12 cellular contexts compared by ENCODE assay signal in the genomic region with DNA sequence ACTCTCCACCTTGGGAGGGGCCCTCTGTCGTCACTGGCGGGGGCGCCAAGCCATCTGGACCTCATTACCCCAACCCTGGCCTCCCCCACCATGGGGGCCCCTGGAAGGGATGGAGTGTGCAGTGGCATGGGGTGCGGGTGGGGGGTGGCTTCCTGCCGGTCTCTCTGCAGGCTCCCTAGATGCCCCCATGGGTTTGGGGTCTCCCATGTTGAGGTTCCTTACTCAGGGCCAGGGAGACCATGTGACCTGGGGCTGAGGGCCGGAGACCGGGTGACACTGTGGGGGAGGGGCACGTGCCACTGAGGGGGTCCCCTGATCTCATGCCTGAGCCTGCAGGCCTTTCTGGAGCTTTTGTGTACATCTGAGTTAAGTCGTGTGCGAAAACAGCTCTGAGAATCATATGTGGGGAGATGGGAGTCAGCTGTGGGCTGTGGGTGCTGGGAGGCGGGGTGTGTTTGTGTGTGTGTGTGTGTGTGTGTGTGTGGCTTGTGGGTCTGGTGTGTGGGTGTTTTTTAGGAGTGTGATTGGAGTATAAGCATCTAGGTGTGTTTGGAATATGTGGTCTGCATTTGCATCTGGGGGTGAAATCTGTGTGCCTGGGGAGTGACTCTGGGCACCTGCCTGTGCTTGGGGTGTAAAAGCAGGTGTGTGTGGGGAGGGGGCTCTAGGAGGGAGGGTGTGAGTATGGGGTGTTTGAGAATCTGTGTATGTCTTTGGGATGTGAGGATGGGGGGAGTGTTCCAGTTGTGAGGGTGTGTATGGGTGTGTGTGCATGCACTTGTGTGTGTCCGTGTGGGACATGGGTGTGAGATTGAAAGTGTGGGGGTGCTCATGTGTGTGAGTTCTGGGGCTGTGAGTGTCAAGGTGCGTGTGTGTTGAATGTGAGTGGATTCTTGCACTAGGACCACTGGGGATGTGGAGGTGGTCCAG. TPM values are rescaled to one million over a fixed set of nuclear protein-coding genes. Genes with fewer than 3 reads are reported as not detected.
DNase-seq lines count a peak whose midpoint lies in the region; ATAC-seq, FAIRE-seq and TF ChIP-seq lines count a peak whose summit lies in the region.
"Had no signal": no experiment of that assay in that cellular context is flagged by ENCODE, and none has a peak within 500 bp of the region (broad histone marks: within the 10 kb centered on the region; RNA-seq: fewer than 3 reads in every experiment).

No MANE protein-coding gene starts in this region.

- DNase-seq in GM03348 (ENCODE audit: low spot score) (peak; percentile 56), astrocyte (ENCODE audit: low read depth) (no peak), heart right ventricle (peak; percentile 48 to 52), sigmoid colon (peak; percentile 75), SW480 (ENCODE audit: low spot score) (no peak), cerebellum (ENCODE audit: low spot score) (no peak), NCI-H1417 treated with DMSO at 0.1 percent for 48 hours (lab: John Stamatoyannopoulos, UW) (no peak)
- DNase-seq: COR-L47, NCI-H524 treated with DMSO at 0.1 percent for 48 hours had no signal

- peak; percentile 4 to 35 (median 16) for ATAC-seq in heart right ventricle
- no peak for ATAC-seq in HG03139 (IDR thresholded peaks at IDR 0.05; ENCODE audit: unreplicated experiment)
- ATAC-seq: esophagus mucosa had no signal

- H3K4me2 ChIP-seq in astrocyte (ENCODE audit: low read length) = peak overlapping the region; percentile 45

- TF ChIP-seq CTCF in astrocyte (IDR thresholded peaks at IDR 0.05; ENCODE audit: insufficient read depth, low read depth, low read length) = no peak
- TF ChIP-seq CTCF in heart right ventricle (IDR thresholded peaks at IDR 0.05) = no peak
- TF ChIP-seq CTCF in sigmoid colon (IDR thresholded peaks at IDR 0.05) = no peak

- H3K4me1 ChIP-seq in astrocyte (ENCODE audit: insufficient read depth, low read length) (peaks cover 31% of the 10 kb centered on the region), heart right ventricle (peaks cover 7 to 38% (median 18%) of the 10 kb centered on the region in 9 donors), sigmoid colon (peaks cover 0 to 15% (median 12%) of the 10 kb centered on the region in 4 donors)

- peak overlapping the region; percentile 71 for H3K27ac Mint-ChIP-seq in astrocyte (ENCODE audit: unreplicated experiment)

- peaks cover 14% of the 10 kb centered on the region for H3K4me1 Mint-ChIP-seq in astrocyte (ENCODE audit: low read depth, unreplicated experiment)

- H3K27me3 ChIP-seq in astrocyte (ENCODE audit: insufficient read depth, low read length) = no peaks in the 10 kb centered on the region
- H3K27me3 ChIP-seq in heart right ventricle = no peaks in the 10 kb centered on the region
- H3K27me3 ChIP-seq in sigmoid colon = peaks cover 0 to 16% (median 6%) of the 10 kb centered on the region in 3 donors
- H3K27me3 ChIP-seq: SJSA1 had no signal

- H3K36me3 ChIP-seq in astrocyte (ENCODE audit: insufficient read depth, low read length) (no peaks in the 10 kb centered on the region), heart right ventricle (peaks cover 0 to 4% (median 0%) of the 10 kb centered on the region in 9 donors), sigmoid colon (no peaks in the 10 kb centered on the region)
- H3K36me3 ChIP-seq: SJSA1 had no signal

- no peaks in the 10 kb centered on the region for H4K20me1 ChIP-seq in astrocyte (ENCODE audit: insufficient read depth, low read length)

- no peaks in the 10 kb centered on the region for H3K27me3 Mint-ChIP-seq in astrocyte (ENCODE audit: low read depth, unreplicated experiment)

- peaks cover 21% of the 10 kb centered on the region for H3K36me3 Mint-ChIP-seq in astrocyte (ENCODE audit: low read depth, unreplicated experiment)

- no peak for TF ChIP-seq EP300 in sigmoid colon (IDR thresholded peaks at IDR 0.05)

- no peak overlapping the region for H3K27ac ChIP-seq in astrocyte (ENCODE audit: low read depth, low read length)
- H3K27ac ChIP-seq in heart right ventricle = peak overlapping the region; percentile 34 to 86 (median 76)
- peak overlapping the region; percentile 59 to 78 (median 66) for H3K27ac ChIP-seq in sigmoid colon
- H3K27ac ChIP-seq: SJSA1 had no signal

- H3K4me3 ChIP-seq in astrocyte (ENCODE audit: insufficient read depth, low read depth, low read length) (no peak overlapping the region), heart right ventricle (peak overlapping the region in 9 of 10 donors; percentile 14 to 54 (median 47)), sigmoid colon (peak overlapping the region in 3 of 4 donors; percentile 25 to 42 (median 34))
- H3K4me3 ChIP-seq: SJSA1 had no signal

- no peaks in the 10 kb centered on the region for H3K9me3 Mint-ChIP-seq in astrocyte (ENCODE audit: unreplicated experiment)

- H2AFZ ChIP-seq in astrocyte (ENCODE audit: low read depth, low read length) = no peak overlapping the region

- FAIRE-seq in astrocyte (lab: Jason Lieb, UNC) = no peak

- WGBS in heart right ventricle, 2 donors = 63 to 73% methylated on average over 13 of the region's 13 CpGs
- 59 to 69% methylated on average over 13 of the region's 13 CpGs for WGBS in sigmoid colon, 2 donors

- TF ChIP-seq POLR2A in sigmoid colon (IDR thresholded peaks at IDR 0.05) = no peak

- intact Hi-C loops in heart right ventricle (cut with DNase I) = loop anchor here in 1 of 10 donors (2.0 kb wide), 1 partner anchor 41 kb away; the partner anchor contains the start of gene DNM1
- intact Hi-C loops in sigmoid colon (cut with DNase I) = no loop called here

- H3K79me2 ChIP-seq in astrocyte (ENCODE audit: insufficient read depth, low read length) = no peaks in the 10 kb centered on the region

- H3K9me3 ChIP-seq in astrocyte (ENCODE audit: insufficient read depth, low read depth, low read length) (no peaks in the 10 kb centered on the region), heart right ventricle (no peaks in the 10 kb centered on the region), sigmoid colon (no peaks in the 10 kb centered on the region)

- peak overlapping the region; percentile 4 for H3K4me3 Mint-ChIP-seq in astrocyte (ENCODE audit: unreplicated experiment)

- H3K9ac ChIP-seq in astrocyte (ENCODE audit: low read length) = peak overlapping the region; percentile 67

RNA-seq across cellular contexts. Expression of gene GOLGA2, which starts 32.1 kb away (rescaled TPM):
- total RNA-seq in astrocyte (105 and 117 TPM in 2 replicates), heart right ventricle (100 to 1,000 TPM in 1 of 10 donors, 10 to 100 TPM in 9; 78.0 to 101 (median 89.1) TPM), sigmoid colon (100 to 1,000 TPM in 1 of 4 donors, 10 to 100 TPM in 3; 76.0 to 104 (median 86.5) TPM), cerebellum (50.3 TPM)
- polyA plus RNA-seq in heart right ventricle (10 to 100 TPM; 85.7 to 91.8 TPM), sigmoid colon (10 to 100 TPM; 48.1 to 82.7 (median 50.5) TPM)

RNA-seq across cellular contexts. Expression of gene SWI5, which starts 32.3 kb away (rescaled TPM):
- 29.2 and 30.8 TPM in 2 replicates for total RNA-seq in astrocyte
- 10 to 100 TPM; 13.9 to 23.8 (median 20.8) TPM for total RNA-seq in heart right ventricle
- polyA plus RNA-seq in heart right ventricle = 10 to 100 TPM; 17.0 to 46.3 TPM
- 10 to 100 TPM; 18.0 to 35.7 (median 23.4) TPM for total RNA-seq in sigmoid colon
- polyA plus RNA-seq in sigmoid colon = 10 to 100 TPM; 23.4 to 27.3 (median 24.1) TPM
- 10.5 TPM for total RNA-seq in cerebellum

RNA-seq across cellular contexts. Expression of gene DNM1, which starts 40.6 kb away (rescaled TPM):
- total RNA-seq in astrocyte (29.7 and 37.6 TPM in 2 replicates), heart right ventricle (1 to 10 TPM; 2.1 to 7.7 (median 3.9) TPM), sigmoid colon (10 to 100 TPM in 2 of 4 donors, 1 to 10 TPM in 2; 7.7 to 40.2 (median 12.9) TPM), cerebellum (120 TPM)
- polyA plus RNA-seq in heart right ventricle (10 to 100 TPM in 1 of 2 donors, 1 to 10 TPM in 1; 2.5 to 13.7 TPM), sigmoid colon (1 to 10 TPM in 2 of 3 donors, under 1 TPM in 1; 0.46 to 9.3 (median 1.2) TPM)

RNA-seq across cellular contexts. Expression of gene CIZ1, which starts 52.4 kb away (rescaled TPM):
- 110 and 117 TPM in 2 replicates for total RNA-seq in astrocyte
- total RNA-seq in heart right ventricle = 10 to 100 TPM; 63.0 to 96.0 (median 76.7) TPM
- 10 to 100 TPM; 39.7 to 70.2 TPM for polyA plus RNA-seq in heart right ventricle
- 100 to 1,000 TPM in 1 of 4 donors, 10 to 100 TPM in 3; 60.2 to 116 (median 68.5) TPM for total RNA-seq in sigmoid colon
- 10 to 100 TPM; 25.7 to 58.3 (median 46.8) TPM for polyA plus RNA-seq in sigmoid colon
- total RNA-seq in cerebellum = 30.8 TPM

Comparison
In these comparisons a context has a peak if more than half of its experiments do, and no peak if none do; other contexts are left out.
1. DNase-seq: peak in GM03348 (single experiment), heart right ventricle (2 of 2) and sigmoid colon (single experiment); none in astrocyte (single experiment), SW480 (single experiment), cerebellum (single experiment) and NCI-H1417 treated with DMSO at 0.1 percent for 48 hours (single experiment).